12 cellular contexts compared by ENCODE assay signal in the genomic region with DNA sequence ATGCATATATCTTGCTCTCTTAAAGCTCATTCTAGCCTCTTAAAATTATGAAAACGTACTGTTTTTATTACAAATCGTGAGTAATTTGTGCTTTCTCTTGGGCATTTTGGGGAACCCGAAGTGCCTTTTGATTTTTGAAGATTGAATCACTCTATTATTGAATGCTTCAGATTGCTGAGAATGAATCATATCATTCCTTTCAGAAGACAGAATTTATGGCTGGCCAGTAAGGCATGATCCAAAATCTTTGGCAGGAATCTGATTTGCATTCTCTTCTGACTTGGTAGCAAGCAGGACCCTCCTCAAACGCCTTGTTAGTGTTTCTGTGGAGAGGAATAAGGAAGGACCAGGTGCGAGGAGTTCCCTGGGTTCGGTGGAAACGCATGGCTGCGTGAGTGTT. TPM values are rescaled to one million over a fixed set of nuclear protein-coding genes. Genes with fewer than 3 reads are reported as not detected.
DNase-seq lines count a peak whose midpoint lies in the region; ATAC-seq and TF ChIP-seq lines count a peak whose summit lies in the region.
"Had no signal": no experiment of that assay in that cellular context is flagged by ENCODE, and none has a peak within 500 bp of the region (broad histone marks: within the 10 kb centered on the region; RNA-seq: fewer than 3 reads in every experiment).

No MANE protein-coding gene starts in this region.

- H3K36me3 ChIP-seq in esophagus muscularis mucosa = peaks cover 0 to 12% (median 3%) of the 10 kb centered on the region in 4 donors
- peaks cover 2% of the 10 kb centered on the region for H3K36me3 ChIP-seq in rectal smooth muscle tissue (ENCODE audit: control insufficient read depth, insufficient read depth, low read length)

- TF ChIP-seq CTCF in AG10803 (conservative IDR thresholded peaks at IDR 0.05; ENCODE audit: low read length) (no peak), esophagus muscularis mucosa (IDR thresholded peaks at IDR 0.05) (no peak)

- H3K4me3 ChIP-seq in AG10803 (ENCODE audit: low read length) (no peak overlapping the region), esophagus muscularis mucosa (no peak overlapping the region), rectal smooth muscle tissue (ENCODE audit: low read length) (no peak overlapping the region)

- peaks cover 16 to 49% (median 35%) of the 10 kb centered on the region in 4 donors for H3K4me1 ChIP-seq in esophagus muscularis mucosa
- peaks cover 14% of the 10 kb centered on the region for H3K4me1 ChIP-seq in rectal smooth muscle tissue (ENCODE audit: control insufficient read depth, insufficient read depth, low read length)

- peaks cover 0 to 5% (median 0%) of the 10 kb centered on the region in 4 donors for H3K9me3 ChIP-seq in esophagus muscularis mucosa

- ATAC-seq in HG02610 (IDR thresholded peaks at IDR 0.05; ENCODE audit: unreplicated experiment) = no peak
- no peak for ATAC-seq in GM21786 (IDR thresholded peaks at IDR 0.05; ENCODE audit: unreplicated experiment)

- intact Hi-C loops in esophagus muscularis mucosa (cut with DNase I) = loop anchor here (10.0 kb wide), 1 partner anchor 289 kb away; no protein-coding TSS in a partner anchor

- WGBS in esophagus muscularis mucosa = 73% methylated on average over 8 of the region's 8 CpGs

- no peak overlapping the region for H3K9ac ChIP-seq in rectal smooth muscle tissue (ENCODE audit: low read length)

- peak overlapping the region; percentile 57 to 71 (median 62) for H3K27ac ChIP-seq in esophagus muscularis mucosa (replicated peaks in 1 of 4)
- peak overlapping the region; percentile 16 for H3K27ac ChIP-seq in rectal smooth muscle tissue (ENCODE audit: low read depth, low read length)

- H3K27me3 ChIP-seq in esophagus muscularis mucosa (no peaks in the 10 kb centered on the region), rectal smooth muscle tissue (ENCODE audit: control insufficient read depth, insufficient read depth, low read length) (no peaks in the 10 kb centered on the region)

- TF ChIP-seq EP300 in esophagus muscularis mucosa (IDR thresholded peaks at IDR 0.05) = no peak

- peak; percentile 82 for DNase-seq in AG10803 (ENCODE audit: low read depth)
- peak; percentile 55 for DNase-seq in RPMI7951 (ENCODE audit: low read depth)
- no peak for DNase-seq in esophagus muscularis mucosa (ENCODE audit: extremely low spot score)
- no peak for DNase-seq in effector CD8-positive, alpha-beta T cell (lab: John Stamatoyannopoulos, UW)
- DNase-seq in T-helper 9 cell = no peak
- DNase-seq: activated CD4-positive, alpha-beta T cell treated with anti-CD3 and anti-CD28 coated beads, Interleukin-2, amount 10 ng/mL, durations not matched to agents 24 days and 14 days; activated gamma-delta T cell treated with Interleukin-2 at 50 U/mL for 16 hours; CD4-positive, CD25-positive, alpha-beta regulatory T cell; NCI-H774 had no signal

- no peak for TF ChIP-seq POLR2A in esophagus muscularis mucosa (IDR thresholded peaks at IDR 0.05; ENCODE audit: low read depth)

RNA-seq across cellular contexts. Expression of a gene that starts 49.5 kb away (rescaled TPM):
- total RNA-seq in RPMI7951 (2014; rRNA removed; shearing (Covaris generic)) = 8.3 and 10.6 TPM in 2 replicates
- 10 to 100 TPM; 44.9 to 59.2 (median 56.2) TPM for total RNA-seq in esophagus muscularis mucosa
- total RNA-seq: CD4-positive, CD25-positive, alpha-beta regulatory T cell had no signal

Comparison
In these comparisons a context has a peak if more than half of its experiments do, and no peak if none do; other contexts are left out.
1. DNase-seq: peak in AG10803 (single experiment) and RPMI7951 (single experiment); none in esophagus muscularis mucosa (single experiment), effector CD8-positive, alpha-beta T cell (single experiment) and T-helper 9 cell (single experiment).